20 cellular contexts compared by ENCODE assay signal in the genomic region with DNA sequence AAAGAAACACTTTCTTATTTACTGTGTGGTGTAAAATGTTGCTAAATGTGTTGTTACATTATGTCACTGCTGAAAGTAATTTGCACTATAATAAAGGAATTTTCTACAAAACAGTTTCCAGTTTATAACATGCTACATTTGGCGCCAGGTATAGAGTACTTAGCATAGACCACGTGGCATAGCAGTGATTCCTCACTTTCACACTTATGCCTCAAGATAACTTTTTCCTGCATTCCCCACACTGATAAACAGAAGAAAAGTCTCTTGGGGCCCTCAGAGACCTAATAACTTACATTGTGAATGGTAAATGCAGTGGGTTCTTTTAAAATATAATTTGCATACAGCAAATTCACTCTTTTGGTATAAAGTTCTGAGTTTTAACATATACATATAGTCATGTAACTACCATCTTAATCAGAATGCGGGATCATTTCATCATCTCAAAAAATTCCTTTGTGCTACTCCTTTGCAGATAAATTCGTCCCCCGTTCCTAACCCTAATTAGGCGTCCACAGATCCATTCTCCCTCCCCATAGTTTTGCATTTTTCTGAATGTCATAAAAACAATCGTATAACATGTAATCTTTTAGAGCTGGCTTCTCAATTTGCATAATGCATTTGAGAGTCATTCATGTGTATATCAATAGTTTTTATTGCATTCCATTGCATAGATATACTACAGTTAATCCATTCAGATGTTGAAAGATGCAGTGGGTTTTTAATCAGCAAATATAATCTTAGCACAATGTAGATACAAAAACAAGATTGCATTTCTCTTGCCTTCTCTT. TPM values are rescaled to one million over a fixed set of nuclear protein-coding genes. Genes with fewer than 3 reads are reported as not detected.
DNase-seq lines count a peak whose midpoint lies in the region; TF ChIP-seq lines count a peak whose summit lies in the region.
"Had no signal": no experiment of that assay in that cellular context is flagged by ENCODE, and none has a peak within 500 bp of the region (broad histone marks: within the 10 kb centered on the region; RNA-seq: fewer than 3 reads in every experiment).

No MANE protein-coding gene starts in this region.

- no peaks in the 10 kb centered on the region for H3K27me3 ChIP-seq in HAP-1 (ENCODE audit: low read depth)
- H3K27me3 ChIP-seq in Caco-2 (replicated peaks; ENCODE audit: control insufficient read depth, insufficient read depth, low read length): no peaks in the 10 kb centered on the region

- H3K4me3 ChIP-seq in HAP-1 (no peak overlapping the region), Caco-2 (ENCODE audit: low read depth, low read length) (no peak overlapping the region)
- H3K4me3 ChIP-seq: A549, GM12878 had no signal

- H3K4me1 ChIP-seq in HAP-1 (peaks cover 82% of the 10 kb centered on the region), Caco-2 (no peaks in the 10 kb centered on the region)
- H3K4me1 ChIP-seq: A549 had no signal

- H3K4me3 Mint-ChIP-seq in Caco-2 (ENCODE audit: unreplicated experiment) (no peak overlapping the region), Calu3 (ENCODE audit: low read depth, unreplicated experiment) (no peak overlapping the region)
- H3K4me3 Mint-ChIP-seq: CD4-positive, alpha-beta memory T cell had no signal

- in situ Hi-C loops in HAP-1 (cut with MboI; ENCODE audit: low sequenced_read_pairs): no loop called here

- 0 out of 2 replicates have a peak overlapping the region, but pooled peaks have one; percentile 12 for H3K27ac ChIP-seq in 22Rv1
- H3K27ac ChIP-seq in VCaP: peak overlapping the region; percentile 36; the same call in 1 of the 2 replicates
- H3K27ac ChIP-seq: A549 had no signal

- DNase-seq in HAP-1 (ENCODE audit: low spot score in 2 of 2): peak; percentile 68 to 100
- peak; percentile 70 to 75 for DNase-seq in NCI-H526 (lab: John Stamatoyannopoulos, UW)
- no peak for DNase-seq in NCI-H510A treated with DMSO at 0.1 percent for 48 hours (lab: John Stamatoyannopoulos, UW)
- no peak for DNase-seq in Caco-2
- DNase-seq in Calu3: no peak
- no peak for DNase-seq in globus pallidus (ENCODE audit: low spot score)
- DNase-seq: 8988T; C1 segment of cervical spinal cord; CD4-positive, alpha-beta memory T cell; COR-L47; DMS 273 treated with DMSO at 0.1 percent for 48 hours; DMS79; EL; GDM1; GOT3; HCEC 1CT had no signal

- no peaks in the 10 kb centered on the region for H3K9me3 ChIP-seq in HAP-1
- no peaks in the 10 kb centered on the region for H3K9me3 ChIP-seq in Caco-2
- H3K9me3 ChIP-seq: A549 had no signal

- H3K36me3 ChIP-seq in HAP-1 (replicated peaks) (peaks cover 44% of the 10 kb centered on the region), Caco-2 (ENCODE audit: control insufficient read depth, insufficient read depth, low read length) (no peaks in the 10 kb centered on the region; the same call in 1 of the 2 replicates)

- CTCF ChIA-PET in Caco-2 (lab: Charles Lee) (no interaction called here), Calu3 (lab: Charles Lee) (no interaction called here)

- H3K4me1 Mint-ChIP-seq in Caco-2 (ENCODE audit: low read depth, unreplicated experiment) (no peaks in the 10 kb centered on the region), Calu3 (ENCODE audit: low read depth, unreplicated experiment) (no peaks in the 10 kb centered on the region)
- H3K4me1 Mint-ChIP-seq: CD4-positive, alpha-beta memory T cell had no signal

- no peak overlapping the region for H3K27ac Mint-ChIP-seq in Caco-2 (ENCODE audit: unreplicated experiment)
- H3K27ac Mint-ChIP-seq in Calu3 (ENCODE audit: unreplicated experiment): no peak overlapping the region
- H3K27ac Mint-ChIP-seq: CD4-positive, alpha-beta memory T cell had no signal

- H3K36me3 Mint-ChIP-seq in Caco-2 (ENCODE audit: insufficient read depth, unreplicated experiment) (peaks cover 12% of the 10 kb centered on the region), Calu3 (ENCODE audit: insufficient read depth, unreplicated experiment) (peaks cover 5% of the 10 kb centered on the region)
- H3K36me3 Mint-ChIP-seq: CD4-positive, alpha-beta memory T cell had no signal

- intact Hi-C loops in Caco-2 (cut with micrococcal nuclease; ENCODE audit: unreplicated experiment): no loop called here
- intact Hi-C loops in Calu3 (cut with micrococcal nuclease; ENCODE audit: unreplicated experiment): no loop called here

- H3K9me3 Mint-ChIP-seq in Caco-2 (ENCODE audit: unreplicated experiment) (no peaks in the 10 kb centered on the region), Calu3 (ENCODE audit: low read depth, unreplicated experiment) (no peaks in the 10 kb centered on the region)
- H3K9me3 Mint-ChIP-seq: CD4-positive, alpha-beta memory T cell had no signal

- H3K27me3 Mint-ChIP-seq in Caco-2 (ENCODE audit: insufficient read depth, unreplicated experiment) (no peaks in the 10 kb centered on the region), Calu3 (ENCODE audit: unreplicated experiment) (no peaks in the 10 kb centered on the region)
- H3K27me3 Mint-ChIP-seq: CD4-positive, alpha-beta memory T cell had no signal

- BruUV-seq in Caco-2 (replicated peaks; lab: Mats Ljungman, UMichigan) (no TSS peak), Calu3 (replicated peaks; lab: Mats Ljungman, UMichigan) (no TSS peak)

- TF ChIP-seq CTCF in 22Rv1 (IDR thresholded peaks at IDR 0.05) (no peak), VCaP (conservative IDR thresholded peaks at IDR 0.05) (no peak), Caco-2 (IDR thresholded peaks at IDR 0.05; ENCODE audit: insufficient read depth in 1 of 2, low read depth in 1 of 2, low read length in 1 of 2, severe bottlenecking in 1 of 2, unreplicated experiment in 1 of 2) (no peak), Calu3 (IDR thresholded peaks at IDR 0.05; ENCODE audit: unreplicated experiment) (no peak)

- POLR2A ChIA-PET in Caco-2 (lab: Charles Lee): no interaction called here

RNA-seq across cellular contexts. Expression of a gene that starts 7.5 kb away (rescaled TPM):
- 36.9 and 37.2 TPM in 2 replicates for total RNA-seq in Caco-2 (2022)
- 9.3 and 12.1 TPM in 2 replicates for total RNA-seq in Calu3 (2022)

Comparison
In these comparisons a context has a peak if more than half of its experiments do, and no peak if none do; other contexts are left out.
1. DNase-seq: peak in HAP-1 (2 of 2) and NCI-H526 (2 of 2); none in NCI-H510A treated with DMSO at 0.1 percent for 48 hours (single experiment), Caco-2 (0 of 2), Calu3 (single experiment) and globus pallidus (single experiment).